Comparison of ENCODE assay signal across 1 cellular context in the genomic region with DNA sequence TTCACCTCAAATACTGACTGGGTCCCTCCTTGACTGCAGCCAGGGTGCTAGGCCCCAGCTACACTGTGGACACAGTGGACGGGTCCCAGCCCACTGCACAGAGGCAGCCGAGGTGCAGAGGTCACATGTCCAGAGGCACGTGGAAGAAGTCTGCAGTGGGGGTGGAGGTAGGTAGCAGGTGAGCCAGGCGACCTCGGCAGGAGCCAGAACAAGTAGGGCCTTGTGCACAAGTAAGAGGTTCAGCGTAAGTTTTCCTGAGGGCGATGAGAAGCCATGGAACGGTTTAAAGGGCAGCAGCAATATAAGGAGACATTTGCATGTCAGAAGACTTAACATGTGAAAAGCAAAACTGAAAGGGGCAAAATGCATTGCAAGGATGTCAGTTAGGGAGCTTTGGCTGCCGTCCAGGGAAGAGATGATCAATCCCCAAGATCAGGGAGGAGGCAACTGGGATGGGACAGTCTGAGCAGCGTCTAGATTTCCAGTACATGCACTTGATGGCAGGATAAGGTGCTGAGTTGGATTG.
A peak's percentile ranks its signal among the peaks of the same experiment; 100 is the strongest.
TF ChIP-seq lines count a peak whose summit lies in the region.

No MANE protein-coding gene starts in this region.

TF ChIP-seq in HepG2, 621 proteins besides CTCF, POLR2A, EP300 and RAD21 (continued from another document and continues in another):
- TF ChIP-seq, protein P1, sequence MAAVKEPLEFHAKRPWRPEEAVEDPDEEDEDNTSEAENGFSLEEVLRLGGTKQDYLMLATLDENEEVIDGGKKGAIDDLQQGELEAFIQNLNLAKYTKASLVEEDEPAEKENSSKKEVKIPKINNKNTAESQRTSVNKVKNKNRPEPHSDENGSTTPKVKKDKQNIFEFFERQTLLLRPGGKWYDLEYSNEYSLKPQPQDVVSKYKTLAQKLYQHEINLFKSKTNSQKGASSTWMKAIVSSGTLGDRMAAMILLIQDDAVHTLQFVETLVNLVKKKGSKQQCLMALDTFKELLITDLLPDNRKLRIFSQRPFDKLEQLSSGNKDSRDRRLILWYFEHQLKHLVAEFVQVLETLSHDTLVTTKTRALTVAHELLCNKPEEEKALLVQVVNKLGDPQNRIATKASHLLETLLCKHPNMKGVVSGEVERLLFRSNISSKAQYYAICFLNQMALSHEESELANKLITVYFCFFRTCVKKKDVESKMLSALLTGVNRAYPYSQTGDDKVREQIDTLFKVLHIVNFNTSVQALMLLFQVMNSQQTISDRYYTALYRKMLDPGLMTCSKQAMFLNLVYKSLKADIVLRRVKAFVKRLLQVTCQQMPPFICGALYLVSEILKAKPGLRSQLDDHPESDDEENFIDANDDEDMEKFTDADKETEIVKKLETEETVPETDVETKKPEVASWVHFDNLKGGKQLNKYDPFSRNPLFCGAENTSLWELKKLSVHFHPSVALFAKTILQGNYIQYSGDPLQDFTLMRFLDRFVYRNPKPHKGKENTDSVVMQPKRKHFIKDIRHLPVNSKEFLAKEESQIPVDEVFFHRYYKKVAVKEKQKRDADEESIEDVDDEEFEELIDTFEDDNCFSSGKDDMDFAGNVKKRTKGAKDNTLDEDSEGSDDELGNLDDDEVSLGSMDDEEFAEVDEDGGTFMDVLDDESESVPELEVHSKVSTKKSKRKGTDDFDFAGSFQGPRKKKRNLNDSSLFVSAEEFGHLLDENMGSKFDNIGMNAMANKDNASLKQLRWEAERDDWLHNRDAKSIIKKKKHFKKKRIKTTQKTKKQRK (IDR thresholded peaks at IDR 0.05; ENCODE audit: low read length), result no peak
- no peak for TF ChIP-seq NKX3-1 (CRISPR knock-in tag; IDR thresholded peaks at IDR 0.05)
- no peak for TF ChIP-seq ZNF878 (CRISPR knock-in tag; IDR thresholded peaks at IDR 0.05)
- TF ChIP-seq, protein P2, sequence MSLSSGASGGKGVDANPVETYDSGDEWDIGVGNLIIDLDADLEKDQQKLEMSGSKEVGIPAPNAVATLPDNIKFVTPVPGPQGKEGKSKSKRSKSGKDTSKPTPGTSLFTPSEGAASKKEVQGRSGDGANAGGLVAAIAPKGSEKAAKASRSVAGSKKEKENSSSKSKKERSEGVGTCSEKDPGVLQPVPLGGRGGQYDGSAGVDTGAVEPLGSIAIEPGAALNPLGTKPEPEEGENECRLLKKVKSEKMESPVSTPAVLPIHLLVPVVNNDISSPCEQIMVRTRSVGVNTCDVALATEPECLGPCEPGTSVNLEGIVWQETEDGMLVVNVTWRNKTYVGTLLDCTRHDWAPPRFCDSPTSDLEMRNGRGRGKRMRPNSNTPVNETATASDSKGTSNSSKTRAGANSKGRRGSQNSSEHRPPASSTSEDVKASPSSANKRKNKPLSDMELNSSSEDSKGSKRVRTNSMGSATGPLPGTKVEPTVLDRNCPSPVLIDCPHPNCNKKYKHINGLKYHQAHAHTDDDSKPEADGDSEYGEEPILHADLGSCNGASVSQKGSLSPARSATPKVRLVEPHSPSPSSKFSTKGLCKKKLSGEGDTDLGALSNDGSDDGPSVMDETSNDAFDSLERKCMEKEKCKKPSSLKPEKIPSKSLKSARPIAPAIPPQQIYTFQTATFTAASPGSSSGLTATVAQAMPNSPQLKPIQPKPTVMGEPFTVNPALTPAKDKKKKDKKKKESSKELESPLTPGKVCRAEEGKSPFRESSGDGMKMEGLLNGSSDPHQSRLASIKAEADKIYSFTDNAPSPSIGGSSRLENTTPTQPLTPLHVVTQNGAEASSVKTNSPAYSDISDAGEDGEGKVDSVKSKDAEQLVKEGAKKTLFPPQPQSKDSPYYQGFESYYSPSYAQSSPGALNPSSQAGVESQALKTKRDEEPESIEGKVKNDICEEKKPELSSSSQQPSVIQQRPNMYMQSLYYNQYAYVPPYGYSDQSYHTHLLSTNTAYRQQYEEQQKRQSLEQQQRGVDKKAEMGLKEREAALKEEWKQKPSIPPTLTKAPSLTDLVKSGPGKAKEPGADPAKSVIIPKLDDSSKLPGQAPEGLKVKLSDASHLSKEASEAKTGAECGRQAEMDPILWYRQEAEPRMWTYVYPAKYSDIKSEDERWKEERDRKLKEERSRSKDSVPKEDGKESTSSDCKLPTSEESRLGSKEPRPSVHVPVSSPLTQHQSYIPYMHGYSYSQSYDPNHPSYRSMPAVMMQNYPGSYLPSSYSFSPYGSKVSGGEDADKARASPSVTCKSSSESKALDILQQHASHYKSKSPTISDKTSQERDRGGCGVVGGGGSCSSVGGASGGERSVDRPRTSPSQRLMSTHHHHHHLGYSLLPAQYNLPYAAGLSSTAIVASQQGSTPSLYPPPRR (CRISPR knock-in tag; IDR thresholded peaks at IDR 0.05; ENCODE audit: borderline replicate concordance), result no peak; the same call in 1 of the 2 replicates
- TF ChIP-seq HES4 (CRISPR knock-in tag; IDR thresholded peaks at IDR 0.05; ENCODE audit: borderline replicate concordance), result no peak
- TF ChIP-seq MZF1 (CRISPR knock-in tag; IDR thresholded peaks at IDR 0.05; ENCODE audit: borderline replicate concordance), result no peak
- TF ChIP-seq ZNF34 (CRISPR knock-in tag; IDR thresholded peaks at IDR 0.05; ENCODE audit: borderline replicate concordance), result no peak
- no peak for TF ChIP-seq HDAC2 (CRISPR knock-in tag; IDR thresholded peaks at IDR 0.05)
- TF ChIP-seq HOXA7 (CRISPR knock-in tag; IDR thresholded peaks at IDR 0.05), result no peak
- TF ChIP-seq SIN3A (IDR thresholded peaks at IDR 0.05; ENCODE audit: borderline replicate concordance, low read depth, low read length), result no peak
- TF ChIP-seq, protein P3, sequence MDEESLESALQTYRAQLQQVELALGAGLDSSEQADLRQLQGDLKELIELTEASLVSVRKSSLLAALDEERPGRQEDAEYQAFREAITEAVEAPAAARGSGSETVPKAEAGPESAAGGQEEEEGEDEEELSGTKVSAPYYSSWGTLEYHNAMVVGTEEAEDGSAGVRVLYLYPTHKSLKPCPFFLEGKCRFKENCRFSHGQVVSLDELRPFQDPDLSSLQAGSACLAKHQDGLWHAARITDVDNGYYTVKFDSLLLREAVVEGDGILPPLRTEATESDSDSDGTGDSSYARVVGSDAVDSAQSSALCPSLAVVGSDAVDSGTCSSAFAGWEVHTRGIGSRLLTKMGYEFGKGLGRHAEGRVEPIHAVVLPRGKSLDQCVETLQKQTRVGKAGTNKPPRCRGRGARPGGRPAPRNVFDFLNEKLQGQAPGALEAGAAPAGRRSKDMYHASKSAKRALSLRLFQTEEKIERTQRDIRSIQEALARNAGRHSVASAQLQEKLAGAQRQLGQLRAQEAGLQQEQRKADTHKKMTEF (CRISPR knock-in tag; IDR thresholded peaks at IDR 0.05), result no peak
- TF ChIP-seq ZNF792 (CRISPR knock-in tag; IDR thresholded peaks at IDR 0.05), result no peak
- TF ChIP-seq, protein P4, sequence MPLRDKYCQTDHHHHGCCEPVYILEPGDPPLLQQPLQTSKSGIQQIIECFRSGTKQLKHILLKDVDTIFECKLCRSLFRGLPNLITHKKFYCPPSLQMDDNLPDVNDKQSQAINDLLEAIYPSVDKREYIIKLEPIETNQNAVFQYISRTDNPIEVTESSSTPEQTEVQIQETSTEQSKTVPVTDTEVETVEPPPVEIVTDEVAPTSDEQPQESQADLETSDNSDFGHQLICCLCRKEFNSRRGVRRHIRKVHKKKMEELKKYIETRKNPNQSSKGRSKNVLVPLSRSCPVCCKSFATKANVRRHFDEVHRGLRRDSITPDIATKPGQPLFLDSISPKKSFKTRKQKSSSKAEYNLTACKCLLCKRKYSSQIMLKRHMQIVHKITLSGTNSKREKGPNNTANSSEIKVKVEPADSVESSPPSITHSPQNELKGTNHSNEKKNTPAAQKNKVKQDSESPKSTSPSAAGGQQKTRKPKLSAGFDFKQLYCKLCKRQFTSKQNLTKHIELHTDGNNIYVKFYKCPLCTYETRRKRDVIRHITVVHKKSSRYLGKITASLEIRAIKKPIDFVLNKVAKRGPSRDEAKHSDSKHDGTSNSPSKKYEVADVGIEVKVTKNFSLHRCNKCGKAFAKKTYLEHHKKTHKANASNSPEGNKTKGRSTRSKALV (CRISPR knock-in tag; IDR thresholded peaks at IDR 0.05), result no peak
- TF ChIP-seq HHEX (CRISPR knock-in tag; IDR thresholded peaks at IDR 0.05), result no peak
- TF ChIP-seq, protein P5, sequence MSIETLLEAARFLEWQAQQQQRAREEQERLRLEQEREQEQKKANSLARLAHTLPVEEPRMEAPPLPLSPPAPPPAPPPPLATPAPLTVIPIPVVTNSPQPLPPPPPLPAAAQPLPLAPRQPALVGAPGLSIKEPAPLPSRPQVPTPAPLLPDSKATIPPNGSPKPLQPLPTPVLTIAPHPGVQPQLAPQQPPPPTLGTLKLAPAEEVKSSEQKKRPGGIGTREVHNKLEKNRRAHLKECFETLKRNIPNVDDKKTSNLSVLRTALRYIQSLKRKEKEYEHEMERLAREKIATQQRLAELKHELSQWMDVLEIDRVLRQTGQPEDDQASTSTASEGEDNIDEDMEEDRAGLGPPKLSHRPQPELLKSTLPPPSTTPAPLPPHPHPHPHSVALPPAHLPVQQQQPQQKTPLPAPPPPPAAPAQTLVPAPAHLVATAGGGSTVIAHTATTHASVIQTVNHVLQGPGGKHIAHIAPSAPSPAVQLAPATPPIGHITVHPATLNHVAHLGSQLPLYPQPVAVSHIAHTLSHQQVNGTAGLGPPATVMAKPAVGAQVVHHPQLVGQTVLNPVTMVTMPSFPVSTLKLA (IDR thresholded peaks at IDR 0.05), result peak; percentile 20; the same call in 1 of the 2 replicates
- no peak for TF ChIP-seq KMT2B (CRISPR knock-in tag; IDR thresholded peaks at IDR 0.05)
- TF ChIP-seq ZBTB8A (CRISPR knock-in tag; IDR thresholded peaks at IDR 0.05; ENCODE audit: borderline replicate concordance, low read depth), result no peak
- no peak for TF ChIP-seq KLF13 (CRISPR knock-in tag; IDR thresholded peaks at IDR 0.05)
- no peak for TF ChIP-seq XBP1 (CRISPR knock-in tag; IDR thresholded peaks at IDR 0.05)
- no peak for TF ChIP-seq REXO4 (CRISPR knock-in tag; IDR thresholded peaks at IDR 0.05; ENCODE audit: borderline replicate concordance)
- TF ChIP-seq, protein P6, sequence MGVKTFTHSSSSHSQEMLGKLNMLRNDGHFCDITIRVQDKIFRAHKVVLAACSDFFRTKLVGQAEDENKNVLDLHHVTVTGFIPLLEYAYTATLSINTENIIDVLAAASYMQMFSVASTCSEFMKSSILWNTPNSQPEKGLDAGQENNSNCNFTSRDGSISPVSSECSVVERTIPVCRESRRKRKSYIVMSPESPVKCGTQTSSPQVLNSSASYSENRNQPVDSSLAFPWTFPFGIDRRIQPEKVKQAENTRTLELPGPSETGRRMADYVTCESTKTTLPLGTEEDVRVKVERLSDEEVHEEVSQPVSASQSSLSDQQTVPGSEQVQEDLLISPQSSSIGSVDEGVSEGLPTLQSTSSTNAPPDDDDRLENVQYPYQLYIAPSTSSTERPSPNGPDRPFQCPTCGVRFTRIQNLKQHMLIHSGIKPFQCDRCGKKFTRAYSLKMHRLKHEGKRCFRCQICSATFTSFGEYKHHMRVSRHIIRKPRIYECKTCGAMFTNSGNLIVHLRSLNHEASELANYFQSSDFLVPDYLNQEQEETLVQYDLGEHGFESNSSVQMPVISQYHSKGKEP (CRISPR knock-in tag; IDR thresholded peaks at IDR 0.05), result no peak
- no peak for TF ChIP-seq ZNF143 (CRISPR knock-in tag; IDR thresholded peaks at IDR 0.05)
- peak; percentile 90 for TF ChIP-seq ARNTL (CRISPR knock-in tag; IDR thresholded peaks at IDR 0.05)
- TF ChIP-seq POLR2AphosphoS5 (IDR thresholded peaks at IDR 0.05; ENCODE audit: low read depth, low read length), result no peak
- no peak for TF ChIP-seq ZNF558 (CRISPR knock-in tag; IDR thresholded peaks at IDR 0.05; ENCODE audit: borderline replicate concordance)
- TF ChIP-seq ZNF816 (CRISPR knock-in tag; IDR thresholded peaks at IDR 0.05; ENCODE audit: borderline replicate concordance), result no peak
- no peak for TF ChIP-seq DNMT3B (CRISPR knock-in tag; conservative IDR thresholded peaks at IDR 0.05)
- no peak for TF ChIP-seq ZNF549 (CRISPR knock-in tag; IDR thresholded peaks at IDR 0.05)
- no peak for TF ChIP-seq TOPORS (CRISPR knock-in tag; IDR thresholded peaks at IDR 0.05)
- no peak for TF ChIP-seq TBL1XR1 (IDR thresholded peaks at IDR 0.05; ENCODE audit: borderline replicate concordance, low read length, partially characterized antibody)
- no peak for TF ChIP-seq CHD2 (IDR thresholded peaks at IDR 0.05; ENCODE audit: low read depth, low read length)
- no peak for TF ChIP-seq CCDC6 (CRISPR knock-in tag; IDR thresholded peaks at IDR 0.05)
- no peak for TF ChIP-seq ZFYVE20 (CRISPR knock-in tag; IDR thresholded peaks at IDR 0.05; ENCODE audit: borderline replicate concordance, low read depth)
- no peak for TF ChIP-seq SIX1 (CRISPR knock-in tag; IDR thresholded peaks at IDR 0.05; ENCODE audit: borderline replicate concordance)
- TF ChIP-seq MBD4 (IDR thresholded peaks at IDR 0.05; ENCODE audit: borderline replicate concordance, low read length), result no peak
- no peak for TF ChIP-seq MTF1 (CRISPR knock-in tag; IDR thresholded peaks at IDR 0.05)
- TF ChIP-seq ZSCAN9 (CRISPR knock-in tag; IDR thresholded peaks at IDR 0.05; ENCODE audit: borderline replicate concordance), result peak; percentile 59; the same call in 1 of the 2 replicates
- no peak for TF ChIP-seq ZFP82 (CRISPR knock-in tag; IDR thresholded peaks at IDR 0.05; ENCODE audit: borderline replicate concordance)
- no peak for TF ChIP-seq SMARCE1 (IDR thresholded peaks at IDR 0.05; ENCODE audit: borderline replicate concordance)
- peak; percentile 41; the same call in 1 of the 2 replicates for TF ChIP-seq IRX3 (CRISPR knock-in tag; IDR thresholded peaks at IDR 0.05; ENCODE audit: borderline replicate concordance, low read depth)
- no peak for TF ChIP-seq ZSCAN12 (CRISPR knock-in tag; IDR thresholded peaks at IDR 0.05)
- TF ChIP-seq ZNF891 (CRISPR knock-in tag; IDR thresholded peaks at IDR 0.05), result no peak
- TF ChIP-seq ISX (CRISPR knock-in tag; conservative IDR thresholded peaks at IDR 0.05), result no peak
- no peak for TF ChIP-seq ZNF724P (CRISPR knock-in tag; IDR thresholded peaks at IDR 0.05; ENCODE audit: borderline replicate concordance)
- TF ChIP-seq, protein P7, sequence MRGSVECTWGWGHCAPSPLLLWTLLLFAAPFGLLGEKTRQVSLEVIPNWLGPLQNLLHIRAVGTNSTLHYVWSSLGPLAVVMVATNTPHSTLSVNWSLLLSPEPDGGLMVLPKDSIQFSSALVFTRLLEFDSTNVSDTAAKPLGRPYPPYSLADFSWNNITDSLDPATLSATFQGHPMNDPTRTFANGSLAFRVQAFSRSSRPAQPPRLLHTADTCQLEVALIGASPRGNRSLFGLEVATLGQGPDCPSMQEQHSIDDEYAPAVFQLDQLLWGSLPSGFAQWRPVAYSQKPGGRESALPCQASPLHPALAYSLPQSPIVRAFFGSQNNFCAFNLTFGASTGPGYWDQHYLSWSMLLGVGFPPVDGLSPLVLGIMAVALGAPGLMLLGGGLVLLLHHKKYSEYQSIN (CRISPR knock-in tag; IDR thresholded peaks at IDR 0.05; ENCODE audit: borderline replicate concordance), result no peak
- no peak for TF ChIP-seq ZC3H4 (CRISPR knock-in tag; IDR thresholded peaks at IDR 0.05; ENCODE audit: borderline replicate concordance)
- no peak for TF ChIP-seq AGO2 (optimal IDR thresholded peaks at IDR 0.05; ENCODE audit: low read depth, low read length)
- no peak for TF ChIP-seq FOXO1 (CRISPR knock-in tag; IDR thresholded peaks at IDR 0.05)
- no peak for TF ChIP-seq PHF21A (CRISPR knock-in tag; IDR thresholded peaks at IDR 0.05)
- no peak for TF ChIP-seq HDAC6 (IDR thresholded peaks at IDR 0.05; ENCODE audit: low read depth, low read length)
- no peak for TF ChIP-seq KLF9 (CRISPR knock-in tag; IDR thresholded peaks at IDR 0.05; ENCODE audit: low read depth)
- TF ChIP-seq EZH2 (conservative IDR thresholded peaks at IDR 0.05; ENCODE audit: low read depth, low read length), result no peak
- no peak for TF ChIP-seq TARDBP (CRISPR knock-in tag; IDR thresholded peaks at IDR 0.05)
- TF ChIP-seq, protein P8, sequence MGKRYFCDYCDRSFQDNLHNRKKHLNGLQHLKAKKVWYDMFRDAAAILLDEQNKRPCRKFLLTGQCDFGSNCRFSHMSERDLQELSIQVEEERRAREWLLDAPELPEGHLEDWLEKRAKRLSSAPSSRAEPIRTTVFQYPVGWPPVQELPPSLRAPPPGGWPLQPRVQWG (CRISPR knock-in tag; IDR thresholded peaks at IDR 0.05; ENCODE audit: borderline replicate concordance, low read depth), result no peak
- no peak for TF ChIP-seq PITX1 (CRISPR knock-in tag; IDR thresholded peaks at IDR 0.05)
